8 cellular contexts compared by ENCODE assay signal in the genomic region with DNA sequence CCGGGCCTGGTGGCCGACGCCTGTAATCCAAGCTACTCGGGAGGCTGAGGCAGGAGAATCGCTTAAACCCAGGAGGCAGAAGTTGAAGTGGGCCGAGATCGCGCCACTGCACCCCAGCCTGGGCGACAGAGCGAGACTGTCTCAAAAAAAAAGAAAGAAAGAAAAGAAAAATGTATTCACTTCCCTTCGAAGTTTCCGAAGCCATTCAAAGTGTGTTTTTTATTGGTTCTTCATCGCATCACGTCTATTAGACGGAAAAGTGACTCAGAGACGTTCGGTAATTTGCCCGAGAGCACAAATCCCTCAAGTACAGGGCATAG. TPM values are rescaled to one million over a fixed set of nuclear protein-coding genes. Genes with fewer than 3 reads are reported as not detected.
DNase-seq lines count a peak whose midpoint lies in the region; ATAC-seq and TF ChIP-seq lines count a peak whose summit lies in the region.
"Not testable (repeated sequence)": the region's sequence is repeated elsewhere in the genome, so short reads cannot be mapped to it uniquely, and the experiment has no call there.

No MANE protein-coding gene starts in this region.

- H3K27ac ChIP-seq in OCI-LY1 (ENCODE audit: low read depth, low read length, poor library complexity, severe bottlenecking) = not testable (repeated sequence)
- H3K27ac ChIP-seq in caudate nucleus (ENCODE audit: low read depth, low read length) (peak overlapping the region; percentile 90), gastroesophageal sphincter (peak overlapping the region; percentile 75 to 99 (median 94)), gastrocnemius medialis (peak overlapping the region; percentile 88 to 98 (median 98)), uterus (peak overlapping the region; percentile 96 to 97)

- H3K4me1 Mint-ChIP-seq in activated T-cell treated with anti-CD3 and anti-CD28 coated beads, Interleukin-2, amount 50 U/mL, for 24 hours (ENCODE audit: low read depth) = peaks cover 36% of the 10 kb centered on the region

- H3K4me1 ChIP-seq in OCI-LY1 (ENCODE audit: insufficient read depth, low read length, severe bottlenecking) (peaks cover 27% of the 10 kb centered on the region), gastroesophageal sphincter (peaks cover 0 to 41% (median 14%) of the 10 kb centered on the region in 3 donors), mononuclear cell (ENCODE audit: insufficient read depth, low read length) (peaks cover 26% of the 10 kb centered on the region), gastrocnemius medialis (peaks cover 14 to 16% of the 10 kb centered on the region in 2 donors)
- H3K4me1 ChIP-seq in uterus = not testable (repeated sequence)

- 66 to 99% methylated on average over 10 to 16 of the region's 18 CpGs for WGBS in gastroesophageal sphincter (ENCODE audit: low coverage in 1 of 2), 2 donors

- not testable (repeated sequence) for DNase-seq in GM06990 (ENCODE audit: extremely low read depth, insufficient read length); activated T-cell treated with anti-CD3 and anti-CD28 coated beads, Interleukin-2, amount 50 U/mL, for 24 hours; caudate nucleus (lab: John Stamatoyannopoulos, UW); gastrocnemius medialis; uterus

- not testable (repeated sequence) for H3K9me3 ChIP-seq in OCI-LY1 (ENCODE audit: low read length); gastroesophageal sphincter; mononuclear cell (ENCODE audit: low read depth, low read length); gastrocnemius medialis; uterus

- peak overlapping the region; percentile 94 for H3K27ac Mint-ChIP-seq in activated T-cell treated with anti-CD3 and anti-CD28 coated beads, Interleukin-2, amount 50 U/mL, for 24 hours

- H4K20me1 ChIP-seq in OCI-LY1 (ENCODE audit: insufficient read depth, low read length) = not testable (repeated sequence)

- not testable (repeated sequence) for H3K36me3 ChIP-seq in GM06990 (ENCODE audit: control insufficient read depth, insufficient read depth, low read length); uterus
- peaks cover 18% of the 10 kb centered on the region for H3K36me3 ChIP-seq in OCI-LY1 (ENCODE audit: insufficient read depth, low read length)
- H3K36me3 ChIP-seq in gastroesophageal sphincter = peaks cover 0 to 21% of the 10 kb centered on the region in 2 donors
- peaks cover 0 to 15% of the 10 kb centered on the region in 2 donors for H3K36me3 ChIP-seq in gastrocnemius medialis

- not testable (repeated sequence) for H2AFZ ChIP-seq in OCI-LY1 (ENCODE audit: low read length)

- H3K9me3 Mint-ChIP-seq in activated T-cell treated with anti-CD3 and anti-CD28 coated beads, Interleukin-2, amount 50 U/mL, for 24 hours = not testable (repeated sequence)

- not testable (repeated sequence) for H3F3A ChIP-seq in OCI-LY1 (ENCODE audit: insufficient read depth, low read length)

- H3K4me3 ChIP-seq in GM06990 (replicated peaks; ENCODE audit: low read depth, low read length) = peak overlapping the region; percentile 72
- H3K4me3 ChIP-seq in OCI-LY1 (ENCODE audit: low read depth, low read length, poor library complexity, severe bottlenecking) = peak overlapping the region; percentile 90
- H3K4me3 ChIP-seq in gastroesophageal sphincter = peak overlapping the region; percentile 52 to 66
- peak overlapping the region; percentile 99 for H3K4me3 ChIP-seq in mononuclear cell (ENCODE audit: low read length)
- H3K4me3 ChIP-seq in gastrocnemius medialis = peak overlapping the region; percentile 77 to 100 (median 99)
- peak overlapping the region; percentile 92 for H3K4me3 ChIP-seq in uterus

- in situ Hi-C loops in gastrocnemius medialis (cut with MboI; ENCODE audit: low sequenced_read_pairs in 4 of 4) = loop anchor here in 1 of 4 donors (25.0 kb wide), 1 partner anchor 158 kb away; no protein-coding TSS in a partner anchor

- peaks cover 40% of the 10 kb centered on the region for H3K36me3 Mint-ChIP-seq in activated T-cell treated with anti-CD3 and anti-CD28 coated beads, Interleukin-2, amount 50 U/mL, for 24 hours (ENCODE audit: low read depth)

- not testable (repeated sequence) for H3K79me2 ChIP-seq in OCI-LY1 (ENCODE audit: insufficient read depth, low read length)

- H3K4me3 Mint-ChIP-seq in activated T-cell treated with anti-CD3 and anti-CD28 coated beads, Interleukin-2, amount 50 U/mL, for 24 hours = peak overlapping the region; percentile 95

- ATAC-seq in gastroesophageal sphincter, gastrocnemius medialis: not testable (repeated sequence)

- not testable (repeated sequence) for H3K27me3 Mint-ChIP-seq in activated T-cell treated with anti-CD3 and anti-CD28 coated beads, Interleukin-2, amount 50 U/mL, for 24 hours

- TF ChIP-seq CTCF in GM06990 (IDR thresholded peaks at IDR 0.05; ENCODE audit: insufficient read depth, low read length, poor library complexity, severe bottlenecking); OCI-LY1 (IDR thresholded peaks at IDR 0.05; ENCODE audit: low read length); gastroesophageal sphincter (IDR thresholded peaks at IDR 0.05); gastrocnemius medialis (IDR thresholded peaks at IDR 0.05 in 4 of 5, conservative IDR thresholded peaks at IDR 0.05 in 1 of 5); uterus (IDR thresholded peaks at IDR 0.05): not testable (repeated sequence)

- not testable (repeated sequence) for TF ChIP-seq POLR2A in gastroesophageal sphincter (IDR thresholded peaks at IDR 0.05); gastrocnemius medialis (IDR thresholded peaks at IDR 0.05); uterus (IDR thresholded peaks at IDR 0.05)

- TF ChIP-seq EP300 in gastroesophageal sphincter (IDR thresholded peaks at IDR 0.05) = not testable (repeated sequence)

- H3K4me2 ChIP-seq in OCI-LY1 (ENCODE audit: low read length) = peak overlapping the region; percentile 45

- intact Hi-C loops in gastrocnemius medialis (cut with DNase I; ENCODE audit: low total_unique reads) = loop anchor here (5.0 kb wide), 1 partner anchor 73 kb away; no protein-coding TSS in a partner anchor
- intact Hi-C loops in uterus (cut with DNase I; ENCODE audit: low total_unique reads) = not testable (repeated sequence)

- H3K9ac ChIP-seq in OCI-LY1 (ENCODE audit: low read length) = peak overlapping the region; percentile 93

- not testable (repeated sequence) for H3K9me2 ChIP-seq in OCI-LY1 (ENCODE audit: low read depth, low read length)

- H3K27me3 ChIP-seq in GM06990 (replicated peaks; ENCODE audit: control insufficient read depth, insufficient read depth, low read length); OCI-LY1 (ENCODE audit: insufficient read depth, low read length); gastroesophageal sphincter; mononuclear cell (ENCODE audit: insufficient read depth, low read length); gastrocnemius medialis; uterus: not testable (repeated sequence)

RNA-seq across cellular contexts. Expression of a gene that starts 0.5 kb away (rescaled TPM):
- total RNA-seq in gastroesophageal sphincter = 10 to 100 TPM; 15.3 to 24.4 (median 17.3) TPM
- total RNA-seq in mononuclear cell = 23.8 TPM
- total RNA-seq in gastrocnemius medialis = 10 to 100 TPM in 1 of 4 donors, 1 to 10 TPM in 3; 3.3 to 10.7 (median 5.6) TPM
- 10 to 100 TPM; 16.9 to 74.0 (median 21.1) TPM for total RNA-seq in uterus

RNA-seq across cellular contexts. Expression of a gene that starts 29.0 kb away (rescaled TPM):
- total RNA-seq in gastroesophageal sphincter = not detected
- total RNA-seq in mononuclear cell = not detected
- not detected for total RNA-seq in gastrocnemius medialis
- total RNA-seq in uterus = not detected

RNA-seq across cellular contexts. Expression of a gene that starts 40.2 kb away (rescaled TPM):
- total RNA-seq in gastroesophageal sphincter = not detected
- not detected for total RNA-seq in mononuclear cell
- not detected for total RNA-seq in gastrocnemius medialis
- not detected for total RNA-seq in uterus
